1 cellular context compared by ENCODE assay signal in genomic region chr10:47256753-47257336, GRCh38.
TF ChIP-seq lines count a peak whose summit lies in the region.

No MANE protein-coding gene starts in this region.

TF ChIP-seq in GM23338, 12 proteins besides CTCF, POLR2A, EP300 and RAD21 (continued from another document):
- TF ChIP-seq REST (IDR thresholded peaks at IDR 0.05; ENCODE audit: unreplicated experiment) (no peak), ZNF462 (CRISPR knock-in tag; IDR thresholded peaks at IDR 0.05) (no peak), ETS1 (IDR thresholded peaks at IDR 0.05) (no peak), CREB1 (CRISPR knock-in tag; IDR thresholded peaks at IDR 0.05; ENCODE audit: low read depth) (no peak), ZNF331 (CRISPR knock-in tag; IDR thresholded peaks at IDR 0.05; ENCODE audit: low read depth) (no peak)
